8 cellular contexts compared by ENCODE assay signal in the genomic region with DNA sequence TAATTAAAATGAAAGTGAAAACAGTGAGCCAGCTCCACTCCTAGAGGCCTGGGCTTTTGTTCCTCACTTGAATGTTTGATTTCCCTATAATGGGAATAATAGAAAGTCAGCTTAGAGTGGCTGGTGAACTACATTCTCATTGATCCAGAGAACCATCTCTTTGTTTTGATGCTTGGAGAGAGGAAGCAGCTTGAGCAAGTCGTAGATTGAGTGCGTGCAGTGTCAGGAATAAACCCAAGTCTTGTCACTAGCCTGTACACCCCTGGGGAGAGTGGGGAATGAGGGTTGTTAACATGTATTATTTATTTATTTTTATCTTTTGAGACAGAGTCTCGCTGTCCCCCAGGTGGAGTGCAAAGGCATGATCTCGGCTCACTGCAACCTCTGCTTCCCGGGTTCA. TPM values are rescaled to one million over a fixed set of nuclear protein-coding genes. Genes with fewer than 3 reads are reported as not detected.
DNase-seq lines count a peak whose midpoint lies in the region; ATAC-seq, FAIRE-seq and TF ChIP-seq lines count a peak whose summit lies in the region.

No MANE protein-coding gene starts in this region.

- H3K9ac ChIP-seq in HCT116 (ENCODE audit: low read length) (peak overlapping the region; percentile 74), trophoblast cell (ENCODE audit: low read length) (no peak overlapping the region)

- H3K36me3 ChIP-seq in HCT116 (ENCODE audit: control insufficient read depth in 1 of 2, insufficient read depth in 2 of 2, low read length in 2 of 2): peaks cover 9 to 14% of the 10 kb centered on the region in 2 experiments; a peak in 3 of 4 replicates
- H3K36me3 ChIP-seq in esophagus muscularis mucosa: peaks cover 0 to 22% (median 16%) of the 10 kb centered on the region in 4 donors
- H3K36me3 ChIP-seq in trophoblast cell (ENCODE audit: control insufficient read depth in 1 of 2, insufficient read depth in 2 of 2, low read length in 2 of 2): peaks cover 3 to 7% of the 10 kb centered on the region in 2 experiments

- DNase-seq in HCT116 (ENCODE audit: low read depth, low spot score) (no peak), RWPE1 (ENCODE audit: low spot score) (no peak), esophagus muscularis mucosa (ENCODE audit: extremely low spot score) (peak; percentile 37), trophoblast cell (no peak), HTR-8/SVneo (ENCODE audit: insufficient read length, low spot score) (no peak), germinal center (ENCODE audit: low spot score) (no peak)

- no peak overlapping the region for H3K4ac ChIP-seq in trophoblast cell (ENCODE audit: low read depth, low read length)

- no peak for TF ChIP-seq POLR2A in HCT116 (IDR thresholded peaks at IDR 0.05; ENCODE audit: borderline replicate concordance, extremely low read depth, insufficient read depth, insufficient read length)
- no peak for TF ChIP-seq POLR2A in esophagus muscularis mucosa (IDR thresholded peaks at IDR 0.05; ENCODE audit: low read depth)

- H3K23ac ChIP-seq in trophoblast cell (ENCODE audit: low read length): no peak overlapping the region

- no peak overlapping the region for H2AK5ac ChIP-seq in trophoblast cell (ENCODE audit: low read length)

- H3K9me3 ChIP-seq in HCT116 (ENCODE audit: control insufficient read depth in 1 of 2, insufficient read depth in 1 of 2, low read depth in 1 of 2, low read length in 2 of 2) (no peaks in the 10 kb centered on the region), esophagus muscularis mucosa (no peaks in the 10 kb centered on the region), trophoblast cell (ENCODE audit: insufficient read depth, low read depth, low read length) (no peaks in the 10 kb centered on the region)

- H3K79me1 ChIP-seq in trophoblast cell (ENCODE audit: low read length): peaks cover 3% of the 10 kb centered on the region

- H3K4me2 ChIP-seq in HCT116 (ENCODE audit: low read length) (peak overlapping the region; percentile 76), trophoblast cell (ENCODE audit: low read length) (peak overlapping the region; percentile 70)

- H4K20me1 ChIP-seq in HCT116 (ENCODE audit: insufficient read depth): peaks cover 12% of the 10 kb centered on the region; the same call in 1 of the 2 replicates

- ATAC-seq in HCT116 (no peak), GM18870 (IDR thresholded peaks at IDR 0.05; ENCODE audit: unreplicated experiment) (no peak), HG03135 (IDR thresholded peaks at IDR 0.05; ENCODE audit: unreplicated experiment) (no peak)

- RAD21 ChIA-PET in HCT116 (lab: Charles Lee; ENCODE audit: low non-redundant PET in 1 of 2, low total read pairs in 2 of 2, uncharacterized antibody in 2 of 2, unreplicated experiment in 2 of 2): interaction anchor here (2.0 to 2.2 kb wide), 2 partner anchors 10 kb away, joined by 11 to 13 read pairs; no protein-coding TSS in a partner anchor

- H3K9me2 ChIP-seq in HCT116 (ENCODE audit: insufficient read depth): no peaks in the 10 kb centered on the region

- no peak overlapping the region for H3K14ac ChIP-seq in trophoblast cell (ENCODE audit: low read length)

- no peak overlapping the region for H2BK5ac ChIP-seq in trophoblast cell (ENCODE audit: low read depth, low read length, poor library complexity)

- peak overlapping the region; percentile 74 for H4K8ac ChIP-seq in trophoblast cell (ENCODE audit: low read depth, low read length)

- peak overlapping the region; percentile 89 to 95 for H3K4me3 ChIP-seq in HCT116 (replicated peaks in 1 of 2; ENCODE audit: low read depth in 1 of 2, low read length in 2 of 2)
- H3K4me3 ChIP-seq in esophagus muscularis mucosa: peak overlapping the region; percentile 64 to 81 (median 74)
- H3K4me3 ChIP-seq in trophoblast cell (ENCODE audit: low read depth, low read length): no peak overlapping the region

- BruUV-seq in HCT116 (replicated peaks; lab: Mats Ljungman, UMichigan): TSS peak; percentile 97

- H3K79me2 ChIP-seq in HCT116 (ENCODE audit: insufficient read depth, low read length) (peaks cover 42% of the 10 kb centered on the region), trophoblast cell (ENCODE audit: control insufficient read depth, insufficient read depth, low read length, poor library complexity) (peaks cover 4% of the 10 kb centered on the region)

- no peak for TF ChIP-seq EP300 in esophagus muscularis mucosa (IDR thresholded peaks at IDR 0.05)

- POLR2A ChIA-PET in HCT116 (lab: Charles Lee) (interaction anchor here (1.0 to 1.9 kb wide), 3 partner anchors 10 to 447 kb away, joined by 4 to 17 read pairs (median 9); a partner anchor contains a TSS), RWPE1 (lab: Yijun Ruan, JAX; ENCODE audit: low non-redundant PET) (interaction anchor here (1.2 kb wide), 1 partner anchor 10 kb away, joined by 5 read pairs; no protein-coding TSS in a partner anchor)

- H3K18ac ChIP-seq in trophoblast cell (ENCODE audit: low read length): no peak overlapping the region

- no peak overlapping the region for H4K91ac ChIP-seq in trophoblast cell (ENCODE audit: low read depth, low read length)

- CTCF ChIA-PET in HCT116 (lab: Charles Lee): interaction anchor here (1.3 to 4.9 kb wide), 10 partner anchors 9 to 598 kb away, joined by 4 to 62 read pairs (median 8); a partner anchor contains a TSS
- CTCF ChIA-PET in RWPE1 (lab: Yijun Ruan, JAX): interaction anchor here (0.9 to 3.0 kb wide), 4 partner anchors 10 to 598 kb away, joined by 3 to 14 read pairs (median 9); a partner anchor contains a TSS

- H2BK12ac ChIP-seq in trophoblast cell (ENCODE audit: low read length): no peak overlapping the region

- H2AFZ ChIP-seq in HCT116 (ENCODE audit: low read depth, low read length, poor library complexity, severe bottlenecking) (peak overlapping the region; percentile 76), trophoblast cell (ENCODE audit: insufficient read depth, low read length, poor library complexity) (peak overlapping the region; percentile 17)

- TF ChIP-seq CTCF in HCT116 (IDR thresholded peaks at IDR 0.05 in 2 of 3, conservative IDR thresholded peaks at IDR 0.05 in 1 of 3; ENCODE audit: borderline replicate concordance in 1 of 3, insufficient read depth in 1 of 3, low read depth in 2 of 3, low read length in 2 of 3) (no peak), RWPE1 (conservative IDR thresholded peaks at IDR 0.05; ENCODE audit: low read depth) (no peak), esophagus muscularis mucosa (IDR thresholded peaks at IDR 0.05) (no peak)

- no peak for FAIRE-seq in HTR-8/SVneo (lab: Jason Lieb, UNC)

- H3K27ac ChIP-seq in HCT116 (ENCODE audit: low read depth, low read length): peak overlapping the region; percentile 43; the same call in 1 of the 2 replicates
- H3K27ac ChIP-seq in RWPE1: 0 out of 2 replicates have a peak overlapping the region, but pooled peaks have one; percentile 74
- H3K27ac ChIP-seq in esophagus muscularis mucosa (replicated peaks in 1 of 4): peak overlapping the region; percentile 87 to 90 (median 88)
- no peak overlapping the region for H3K27ac ChIP-seq in trophoblast cell (ENCODE audit: low read depth, low read length)

- intact Hi-C loops in HCT116 (cut with micrococcal nuclease): loop anchor here (1.0 to 5.0 kb wide), 2 partner anchors 341 to 587 kb away; no protein-coding TSS in a partner anchor
- intact Hi-C loops in esophagus muscularis mucosa (cut with DNase I): no loop called here

- 34% methylated on average over 5 of the region's 5 CpGs for WGBS in esophagus muscularis mucosa
- WGBS in trophoblast cell (ENCODE audit: extremely low coverage, insufficient coverage, insufficient read length): no CpG with 5 or more reads among the region's 5 CpGs

- H2BK120ac ChIP-seq in trophoblast cell (ENCODE audit: insufficient read depth, low read length, poor library complexity): no peak overlapping the region

- peaks cover 7 to 19% of the 10 kb centered on the region in 2 experiments; a peak in 3 of 4 replicates for H3K4me1 ChIP-seq in HCT116 (ENCODE audit: control insufficient read depth in 1 of 2, insufficient read depth in 2 of 2, low read length in 2 of 2)
- peaks cover 19 to 32% (median 23%) of the 10 kb centered on the region in 4 donors for H3K4me1 ChIP-seq in esophagus muscularis mucosa
- H3K4me1 ChIP-seq in trophoblast cell (ENCODE audit: control insufficient read depth in 1 of 2, insufficient read depth in 2 of 2, low read length in 2 of 2): peaks cover 0 to 3% of the 10 kb centered on the region in 2 experiments

- H3K27me3 ChIP-seq in HCT116 (ENCODE audit: insufficient read depth, low read length) (no peaks in the 10 kb centered on the region; the same call in 1 of the 2 replicates), esophagus muscularis mucosa (peaks cover 0 to 19% (median 0%) of the 10 kb centered on the region in 4 donors), trophoblast cell (ENCODE audit: insufficient read depth, low read length) (no peaks in the 10 kb centered on the region)

- no peak overlapping the region for H4K12ac ChIP-seq in trophoblast cell (ENCODE audit: low read depth, low read length)

- TF ChIP-seq RAD21 in HCT116 (IDR thresholded peaks at IDR 0.05; ENCODE audit: low read depth): no peak

TF ChIP-seq in HCT116, 20 proteins besides CTCF, POLR2A, EP300 and RAD21:
- TF ChIP-seq EGR1 (IDR thresholded peaks at IDR 0.05; ENCODE audit: low read depth) (no peak), TCF7L2 (IDR thresholded peaks at IDR 0.05; ENCODE audit: borderline replicate concordance, extremely low read depth, insufficient read depth, insufficient read length) (no peak), ZFX (IDR thresholded peaks at IDR 0.05) (no peak), CBX3 (IDR thresholded peaks at IDR 0.05; ENCODE audit: low read depth) (no peak), POLR2AphosphoS5 (IDR thresholded peaks at IDR 0.05; ENCODE audit: low read depth, low read length) (no peak), SRF (IDR thresholded peaks at IDR 0.05; ENCODE audit: low read depth) (no peak), JUND (IDR thresholded peaks at IDR 0.05) (no peak), ZNF274 (IDR thresholded peaks at IDR 0.05; ENCODE audit: low read depth, low read length) (no peak), YY1 (IDR thresholded peaks at IDR 0.05; ENCODE audit: extremely low read depth, insufficient replicate concordance, low read depth, low read length) (no peak)
- TF ChIP-seq, protein P1, sequence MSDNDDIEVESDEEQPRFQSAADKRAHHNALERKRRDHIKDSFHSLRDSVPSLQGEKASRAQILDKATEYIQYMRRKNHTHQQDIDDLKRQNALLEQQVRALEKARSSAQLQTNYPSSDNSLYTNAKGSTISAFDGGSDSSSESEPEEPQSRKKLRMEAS (IDR thresholded peaks at IDR 0.05): no peak

RNA-seq across cellular contexts. Expression of a gene that starts 0.9 kb away (rescaled TPM):
- total RNA-seq in HCT116 (2021; ENCODE audit: unreplicated experiment): 39.7 TPM
- polyA plus RNA-seq in HCT116 (2012): 26.3 and 26.9 TPM in 2 replicates
- 10 to 100 TPM; 19.9 to 35.0 (median 32.6) TPM for total RNA-seq in esophagus muscularis mucosa
- 17.7 and 18.0 TPM in 2 replicates for polyA plus RNA-seq in trophoblast cell (2013)

RNA-seq across cellular contexts. Expression of a gene that starts 12.8 kb away (rescaled TPM):
- 6.8 TPM for total RNA-seq in HCT116 (2021; ENCODE audit: unreplicated experiment)
- polyA plus RNA-seq in HCT116 (2012): 6.0 TPM in 2 replicates
- total RNA-seq in esophagus muscularis mucosa: 10 to 100 TPM; 24.5 to 42.8 (median 32.5) TPM
- polyA plus RNA-seq in trophoblast cell (2013): 23.3 and 27.6 TPM in 2 replicates

RNA-seq across cellular contexts. Expression of a gene that starts 39.7 kb away (rescaled TPM):
- 30.3 TPM for total RNA-seq in HCT116 (2021; ENCODE audit: unreplicated experiment)
- polyA plus RNA-seq in HCT116 (2012): 26.1 and 29.1 TPM in 2 replicates
- 10 to 100 TPM in 1 of 4 donors, 1 to 10 TPM in 3; 3.3 to 10.8 (median 9.3) TPM for total RNA-seq in esophagus muscularis mucosa
- 9.6 and 10.5 TPM in 2 replicates for polyA plus RNA-seq in trophoblast cell (2013)
